29 cellular contexts compared by ENCODE assay signal in the genomic region with DNA sequence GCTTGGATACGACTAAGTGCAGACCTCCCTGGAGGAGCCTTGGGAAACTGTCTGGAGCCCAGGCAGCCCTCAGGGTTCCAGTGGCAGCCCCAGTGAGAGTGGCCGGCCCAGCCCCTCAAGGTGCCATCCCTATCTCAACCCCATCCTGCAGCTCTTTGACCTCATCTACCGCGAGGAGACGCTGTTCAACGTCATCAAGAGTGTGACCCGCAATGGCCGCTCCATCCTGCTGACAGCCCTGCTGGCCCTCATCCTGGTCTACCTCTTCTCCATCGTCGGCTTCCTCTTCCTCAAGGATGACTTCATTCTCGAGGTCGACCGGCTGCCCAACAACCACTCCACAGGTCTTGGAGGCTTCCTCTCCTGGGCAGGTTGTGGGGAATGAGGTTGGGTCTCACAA. TPM values are rescaled to one million over a fixed set of nuclear protein-coding genes. Genes with fewer than 3 reads are reported as not detected.
DNase-seq lines count a peak whose midpoint lies in the region; ATAC-seq and TF ChIP-seq lines count a peak whose summit lies in the region.
"Had no signal": no experiment of that assay in that cellular context is flagged by ENCODE, and none has a peak within 500 bp of the region (broad histone marks: within the 10 kb centered on the region; RNA-seq: fewer than 3 reads in every experiment).

No MANE protein-coding gene starts in this region.

- H3K9me3 Mint-ChIP-seq in Calu3 (ENCODE audit: low read depth, unreplicated experiment) (no peaks in the 10 kb centered on the region), neural progenitor cell (no peaks in the 10 kb centered on the region)
- H3K9me3 Mint-ChIP-seq in activated T-helper 1 cell treated with anti-CD3 and anti-CD28 coated beads, Interleukin-12 subunit alpha, Interleukin-12 subunit beta, Interleukin-2, Interleukin-4 antibody, amounts not matched to agents 30 ng/mL and 10 ng/mL and 1 ng/mL, durations not matched to agents 14 hours and 24 hours and 36 hours: no peaks in the 10 kb centered on the region
- H3K9me3 Mint-ChIP-seq: activated CD4-positive, alpha-beta T cell treated with anti-CD3 and anti-CD28 coated beads, Interleukin-2, amount 10 ng/mL, durations not matched to agents 24 days and 14 days; IgD-negative memory B cell had no signal

- no peak overlapping the region for H3K4me2 ChIP-seq in neural progenitor cell
- H3K4me2 ChIP-seq: PC-9 had no signal

- no peaks in the 10 kb centered on the region for H3K27me3 ChIP-seq in neural progenitor cell
- H3K27me3 ChIP-seq: ascending aorta, cardiac muscle cell had no signal

- H3K36me3 ChIP-seq in neural progenitor cell: no peaks in the 10 kb centered on the region
- H3K36me3 ChIP-seq: cardiac muscle cell had no signal

- H3K9ac ChIP-seq in neural progenitor cell: no peak overlapping the region
- H3K9ac ChIP-seq: parathyroid adenoma had no signal

- H3K4me3 Mint-ChIP-seq in Calu3 (ENCODE audit: low read depth, unreplicated experiment) (no peak overlapping the region), neural progenitor cell (peak overlapping the region; percentile 70)
- no peak overlapping the region for H3K4me3 Mint-ChIP-seq in activated T-helper 1 cell treated with anti-CD3 and anti-CD28 coated beads, Interleukin-12 subunit alpha, Interleukin-12 subunit beta, Interleukin-2, Interleukin-4 antibody, amounts not matched to agents 30 ng/mL and 10 ng/mL and 1 ng/mL, durations not matched to agents 14 hours and 24 hours and 36 hours
- H3K4me3 Mint-ChIP-seq: activated CD4-positive, alpha-beta T cell treated with anti-CD3 and anti-CD28 coated beads, Interleukin-2, amount 10 ng/mL, durations not matched to agents 24 days and 14 days; IgD-negative memory B cell had no signal

- H3K27ac Mint-ChIP-seq in Calu3 (ENCODE audit: unreplicated experiment) (peak overlapping the region; percentile 40), neural progenitor cell (no peak overlapping the region)
- peak overlapping the region; percentile 52 for H3K27ac Mint-ChIP-seq in activated T-helper 1 cell treated with anti-CD3 and anti-CD28 coated beads, Interleukin-12 subunit alpha, Interleukin-12 subunit beta, Interleukin-2, Interleukin-4 antibody, amounts not matched to agents 30 ng/mL and 10 ng/mL and 1 ng/mL, durations not matched to agents 14 hours and 24 hours and 36 hours
- H3K27ac Mint-ChIP-seq: activated CD4-positive, alpha-beta T cell treated with anti-CD3 and anti-CD28 coated beads, Interleukin-2, amount 10 ng/mL, durations not matched to agents 24 days and 14 days had no signal

- H2AFZ ChIP-seq in neural progenitor cell (replicated peaks): no peak overlapping the region
- H2AFZ ChIP-seq: parathyroid adenoma, PC-9 had no signal

- ATAC-seq in Right ventricle myocardium superior (ENCODE audit: poor library complexity): no peak
- ATAC-seq in left ventricle myocardium superior: no peak

- BruUV-seq in Calu3 (replicated peaks; lab: Mats Ljungman, UMichigan): no TSS peak

- peaks cover 2% of the 10 kb centered on the region for H4K20me1 ChIP-seq in neural progenitor cell (ENCODE audit: low read depth)

- no peaks in the 10 kb centered on the region for H3K79me2 ChIP-seq in neural progenitor cell (ENCODE audit: low read depth)
- H3K79me2 ChIP-seq: parathyroid adenoma had no signal

- H3K9me3 ChIP-seq in neural progenitor cell (ENCODE audit: low read depth): no peaks in the 10 kb centered on the region
- H3K9me3 ChIP-seq: ascending aorta had no signal

- H3K36me3 Mint-ChIP-seq in Calu3 (ENCODE audit: insufficient read depth, unreplicated experiment): peaks cover 81% of the 10 kb centered on the region
- H3K36me3 Mint-ChIP-seq in activated T-helper 1 cell treated with anti-CD3 and anti-CD28 coated beads, Interleukin-12 subunit alpha, Interleukin-12 subunit beta, Interleukin-2, Interleukin-4 antibody, amounts not matched to agents 30 ng/mL and 10 ng/mL and 1 ng/mL, durations not matched to agents 14 hours and 24 hours and 36 hours (ENCODE audit: low read depth): peaks cover 46% of the 10 kb centered on the region
- peaks cover 6% of the 10 kb centered on the region for H3K36me3 Mint-ChIP-seq in neural progenitor cell

- H3K4me3 ChIP-seq in neural progenitor cell: no peak overlapping the region
- H3K4me3 ChIP-seq: ascending aorta, cardiac muscle cell, coronary artery, lung, PC-9 had no signal

- intact Hi-C loops in Right ventricle myocardium superior (cut with DNase I): no loop called here
- intact Hi-C loops in left ventricle myocardium superior (cut with micrococcal nuclease): no loop called here
- intact Hi-C loops in Calu3 (cut with micrococcal nuclease; ENCODE audit: unreplicated experiment): no loop called here
- intact Hi-C loops in activated T-helper 1 cell treated with anti-CD3 and anti-CD28 coated beads, Interleukin-12 subunit alpha, Interleukin-12 subunit beta, Interleukin-2, Interleukin-4 antibody, amounts not matched to agents 30 ng/mL and 10 ng/mL and 1 ng/mL, durations not matched to agents 14 hours and 24 hours and 36 hours (cut with micrococcal nuclease): loop anchor here (10.0 kb wide), 1 partner anchor 236 kb away; a partner anchor contains a TSS

- H3K4me1 Mint-ChIP-seq in Calu3 (ENCODE audit: low read depth, unreplicated experiment): no peaks in the 10 kb centered on the region
- H3K4me1 Mint-ChIP-seq in activated T-helper 1 cell treated with anti-CD3 and anti-CD28 coated beads, Interleukin-12 subunit alpha, Interleukin-12 subunit beta, Interleukin-2, Interleukin-4 antibody, amounts not matched to agents 30 ng/mL and 10 ng/mL and 1 ng/mL, durations not matched to agents 14 hours and 24 hours and 36 hours (ENCODE audit: low read depth): peaks cover 42% of the 10 kb centered on the region
- H3K4me1 Mint-ChIP-seq in neural progenitor cell: peaks cover 24% of the 10 kb centered on the region

- CTCF ChIA-PET in Calu3 (lab: Charles Lee): interaction anchor here (0.6 to 1.5 kb wide), 2 partner anchors 101 to 792 kb away, joined by 3 read pairs; no protein-coding TSS in a partner anchor

- peaks cover 3% of the 10 kb centered on the region for H3K4me1 ChIP-seq in neural progenitor cell
- H3K4me1 ChIP-seq: ascending aorta, parathyroid adenoma had no signal

- peaks cover 4% of the 10 kb centered on the region for H3F3A ChIP-seq in neural progenitor cell (ENCODE audit: low read depth)

- H3K27me3 Mint-ChIP-seq in Calu3 (ENCODE audit: unreplicated experiment) (no peaks in the 10 kb centered on the region), neural progenitor cell (ENCODE audit: insufficient read depth, low read depth) (peaks cover 8% of the 10 kb centered on the region)
- no peaks in the 10 kb centered on the region for H3K27me3 Mint-ChIP-seq in activated T-helper 1 cell treated with anti-CD3 and anti-CD28 coated beads, Interleukin-12 subunit alpha, Interleukin-12 subunit beta, Interleukin-2, Interleukin-4 antibody, amounts not matched to agents 30 ng/mL and 10 ng/mL and 1 ng/mL, durations not matched to agents 14 hours and 24 hours and 36 hours (ENCODE audit: insufficient read depth)
- H3K27me3 Mint-ChIP-seq: activated CD4-positive, alpha-beta T cell treated with anti-CD3 and anti-CD28 coated beads, Interleukin-2, amount 10 ng/mL, durations not matched to agents 24 days and 14 days; IgD-negative memory B cell had no signal

- DNase-seq in Right ventricle myocardium superior: peak; percentile 42
- no peak for DNase-seq in left ventricle myocardium superior
- no peak for DNase-seq in Calu3
- no peak for DNase-seq in activated T-helper 1 cell treated with anti-CD3 and anti-CD28 coated beads, Interleukin-12 subunit alpha, Interleukin-12 subunit beta, Interleukin-2, Interleukin-4 antibody, amounts not matched to agents 30 ng/mL and 10 ng/mL and 1 ng/mL, durations not matched to agents 14 hours and 24 hours and 36 hours (ENCODE audit: low spot score)
- DNase-seq in neural progenitor cell (ENCODE audit: low spot score): no peak
- no peak for DNase-seq in epidermal melanocyte (ENCODE audit: insufficient read length, low spot score)
- no peak for DNase-seq in effector CD4-positive, alpha-beta T cell
- no peak for DNase-seq in NCI-H1105 (lab: John Stamatoyannopoulos, UW)
- DNase-seq: activated CD4-positive, alpha-beta T cell treated with anti-CD3 and anti-CD28 coated beads, Interleukin-2, amount 10 ng/mL, durations not matched to agents 24 days and 14 days; activated CD8-positive, alpha-beta memory T cell treated with anti-CD3 and anti-CD28 coated beads, Interleukin-2, amount 50 U/mL, for 4 hours; activated effector memory CD4-positive, alpha-beta T cell treated with anti-CD3 and anti-CD28 coated beads, Interleukin-2, amount 50 U/mL, for 16 hours; DMS79 treated with DMSO at 0.1 percent for 48 hours; effector memory CD4-positive, alpha-beta T cell; GDM1; HCEC 1CT; NCI-H2107; PC-9; SIG-M5; small intestine; stimulated activated naive CD4-positive, alpha-beta T cell; T1000 had no signal

- TF ChIP-seq CTCF in Calu3 (IDR thresholded peaks at IDR 0.05; ENCODE audit: unreplicated experiment) (no peak), neural progenitor cell (IDR thresholded peaks at IDR 0.05) (no peak)

- no peak overlapping the region for H3K27ac ChIP-seq in neural progenitor cell
- H3K27ac ChIP-seq: ascending aorta, coronary artery, parathyroid adenoma, PC-9 had no signal

RNA-seq across cellular contexts. Expression of a gene that starts 20.7 kb away (rescaled TPM):
- total RNA-seq in Right ventricle myocardium superior (208 TPM), left ventricle myocardium superior (190 TPM), Calu3 (2022) (142 and 145 TPM in 2 replicates), neural progenitor cell (ENCODE audit: low replicate concordance) (47.7 and 95.9 TPM in 2 replicates)
- 123 and 139 TPM in 2 replicates for total RNA-seq in activated T-helper 1 cell treated with anti-CD3 and anti-CD28 coated beads, Interleukin-12 subunit alpha, Interleukin-12 subunit beta, Interleukin-2, Interleukin-4 antibody, amounts not matched to agents 30 ng/mL and 10 ng/mL and 1 ng/mL, durations not matched to agents 14 hours and 24 hours and 36 hours

RNA-seq across cellular contexts. Expression of a gene that starts 55.9 kb away (rescaled TPM):
- total RNA-seq in Right ventricle myocardium superior (44.2 TPM), left ventricle myocardium superior (47.5 TPM), Calu3 (2022) (not detected in 2 replicates), neural progenitor cell (ENCODE audit: low replicate concordance) (2.9 and 4.6 TPM in 2 replicates)
- total RNA-seq in activated T-helper 1 cell treated with anti-CD3 and anti-CD28 coated beads, Interleukin-12 subunit alpha, Interleukin-12 subunit beta, Interleukin-2, Interleukin-4 antibody, amounts not matched to agents 30 ng/mL and 10 ng/mL and 1 ng/mL, durations not matched to agents 14 hours and 24 hours and 36 hours: not detected in 2 replicates
- total RNA-seq: activated CD4-positive, alpha-beta T cell treated with anti-CD3 and anti-CD28 coated beads, Interleukin-2, amount 10 ng/mL, durations not matched to agents 24 days and 14 days; ascending aorta; mononuclear cell; PC-9; temporal lobe had no signal
